ENCODE assay signal across 18 cellular contexts in the genomic region with DNA sequence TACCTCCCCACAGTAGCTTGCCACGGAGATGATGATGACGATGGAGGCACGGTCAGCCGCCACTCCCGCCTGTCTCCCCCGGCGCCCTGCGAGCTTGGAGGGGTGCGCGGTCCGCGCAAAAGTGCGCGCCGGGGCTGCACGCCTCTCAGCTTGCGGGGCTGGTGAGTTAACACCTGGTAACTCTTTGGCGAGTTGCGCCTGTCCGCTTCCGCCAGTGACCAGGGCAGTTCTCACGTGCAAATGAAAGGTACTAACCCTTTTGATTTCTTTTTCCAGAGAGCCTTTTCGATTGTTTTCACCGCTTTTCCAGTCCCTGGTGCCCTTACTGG. TPM values are rescaled to one million over a fixed set of nuclear protein-coding genes. Genes with fewer than 3 reads are reported as not detected.
A peak's percentile ranks its signal among the peaks of the same experiment; 100 is the strongest.
DNase-seq lines count a peak whose midpoint lies in the region; TF ChIP-seq lines count a peak whose summit lies in the region.
"Had no signal": no experiment of that assay in that cellular context is flagged by ENCODE, and none has a peak within 500 bp of the region (broad histone marks: within the 10 kb centered on the region; RNA-seq: fewer than 3 reads in every experiment).

No MANE protein-coding gene starts in this region.

- TF ChIP-seq POLR2A in ovary (IDR thresholded peaks at IDR 0.05) = no peak

- no peaks in the 10 kb centered on the region for H3K9me3 ChIP-seq in neural progenitor cell (ENCODE audit: low read depth)
- no peaks in the 10 kb centered on the region for H3K9me3 ChIP-seq in ovary
- H3K9me3 ChIP-seq: ascending aorta had no signal

- H3K4me3 Mint-ChIP-seq in glutamatergic neuron (ENCODE audit: unreplicated experiment) (peak overlapping the region; percentile 86), neural progenitor cell (peak overlapping the region; percentile 86)
- H3K4me3 Mint-ChIP-seq: activated naive CD4-positive, alpha-beta T cell treated with anti-CD3 and anti-CD28 coated beads for 36 hours; dendritic cell treated with granulocyte-macrophage colony-stimulating factor and Interleukin-4, amounts not matched to agents 40 ng/mL and 50 ng/mL, for 4 days had no signal

- H4K20me1 ChIP-seq in neural progenitor cell (ENCODE audit: low read depth) = peaks cover 6% of the 10 kb centered on the region

- no peak for TF ChIP-seq EP300 in ovary (IDR thresholded peaks at IDR 0.05)

- H3K4me3 ChIP-seq in H7 (ENCODE audit: insufficient read depth, low read depth, low read length) (peak overlapping the region; percentile 42), neural progenitor cell (peak overlapping the region; percentile 37), ovary (no peak overlapping the region)
- H3K4me3 ChIP-seq: ascending aorta had no signal

- H3K27me3 Mint-ChIP-seq in glutamatergic neuron (ENCODE audit: unreplicated experiment) = peaks cover 8% of the 10 kb centered on the region
- peaks cover 32% of the 10 kb centered on the region for H3K27me3 Mint-ChIP-seq in neural progenitor cell (ENCODE audit: insufficient read depth, low read depth)

- peaks cover 39% of the 10 kb centered on the region for H3K4me1 Mint-ChIP-seq in glutamatergic neuron (ENCODE audit: low read depth, unreplicated experiment)
- H3K4me1 Mint-ChIP-seq in neural progenitor cell = peaks cover 33% of the 10 kb centered on the region

- peaks cover 66% of the 10 kb centered on the region for H3K27me3 ChIP-seq in H7 (ENCODE audit: control insufficient read depth, insufficient read depth, low read length)
- H3K27me3 ChIP-seq in neural progenitor cell = peaks cover 90% of the 10 kb centered on the region
- H3K27me3 ChIP-seq in ovary = no peaks in the 10 kb centered on the region
- H3K27me3 ChIP-seq: ascending aorta had no signal

- peaks cover 21% of the 10 kb centered on the region for H3F3A ChIP-seq in neural progenitor cell (ENCODE audit: low read depth)

- peaks cover 21% of the 10 kb centered on the region for H3K4me1 ChIP-seq in neural progenitor cell
- peaks cover 5% of the 10 kb centered on the region for H3K4me1 ChIP-seq in ovary (ENCODE audit: insufficient read depth)
- H3K4me1 ChIP-seq: ascending aorta had no signal

- H3K36me3 ChIP-seq in H7 (replicated peaks; ENCODE audit: control insufficient read depth, insufficient read depth, low read length) (no peaks in the 10 kb centered on the region), neural progenitor cell (no peaks in the 10 kb centered on the region), ovary (no peaks in the 10 kb centered on the region)
- H3K36me3 ChIP-seq: ascending aorta had no signal

- no peak overlapping the region for H2AFZ ChIP-seq in neural progenitor cell (replicated peaks)

- WGBS in ovary, 3 donors = 45 to 50% (median 48%) methylated on average over 24 of the region's 24 CpGs

- H3K9me3 Mint-ChIP-seq in glutamatergic neuron (ENCODE audit: unreplicated experiment) = peaks cover 15% of the 10 kb centered on the region
- H3K9me3 Mint-ChIP-seq in neural progenitor cell = no peaks in the 10 kb centered on the region
- H3K9me3 Mint-ChIP-seq: dendritic cell treated with granulocyte-macrophage colony-stimulating factor and Interleukin-4, amounts not matched to agents 40 ng/mL and 50 ng/mL, for 4 days had no signal

- intact Hi-C loops in ovary (cut with DNase I) = no loop called here

- no peak for TF ChIP-seq CTCF in glutamatergic neuron (IDR thresholded peaks at IDR 0.05; ENCODE audit: partially characterized antibody, unreplicated experiment)
- no peak for TF ChIP-seq CTCF in neural progenitor cell (IDR thresholded peaks at IDR 0.05)
- TF ChIP-seq CTCF in ovary (IDR thresholded peaks at IDR 0.05) = no peak

- no peak for DNase-seq in H7
- peak; percentile 33 for DNase-seq in astrocyte of the hippocampus (ENCODE audit: low read depth, low spot score)
- peak; percentile 36 for DNase-seq in glutamatergic neuron
- DNase-seq in neural progenitor cell (ENCODE audit: low spot score) = peak; percentile 21
- DNase-seq in NCI-H2171 (lab: John Stamatoyannopoulos, UW) = no peak
- no peak for DNase-seq in ovary
- DNase-seq in activated CD4-positive, alpha-beta T cell treated with anti-CD3 and anti-CD28 coated beads, Interleukin-2, amount 50 U/mL, for 1 hour = no peak
- DNase-seq in LoVo (ENCODE audit: low spot score) = no peak
- DNase-seq: activated naive CD4-positive, alpha-beta T cell treated with anti-CD3 and anti-CD28 coated beads for 36 hours; EL; erythroblast; NCI-H2029 treated with DMSO at 0.1 percent for 48 hours; NCI-H510A had no signal

- H3K36me3 Mint-ChIP-seq in glutamatergic neuron (ENCODE audit: unreplicated experiment) = peaks cover 8% of the 10 kb centered on the region
- no peaks in the 10 kb centered on the region for H3K36me3 Mint-ChIP-seq in neural progenitor cell

- no peak overlapping the region for H3K27ac ChIP-seq in neural progenitor cell
- H3K27ac ChIP-seq in ovary = no peak overlapping the region
- H3K27ac ChIP-seq: ascending aorta, HL-60, KMS-11, RWPE1 had no signal

- H3K4me2 ChIP-seq in neural progenitor cell = peak overlapping the region; percentile 72
- H3K4me2 ChIP-seq: KMS-11 had no signal

- H3K27ac Mint-ChIP-seq in glutamatergic neuron (ENCODE audit: unreplicated experiment) (no peak overlapping the region), neural progenitor cell (no peak overlapping the region)
- H3K27ac Mint-ChIP-seq: activated naive CD4-positive, alpha-beta T cell treated with anti-CD3 and anti-CD28 coated beads for 36 hours; dendritic cell treated with granulocyte-macrophage colony-stimulating factor and Interleukin-4, amounts not matched to agents 40 ng/mL and 50 ng/mL, for 4 days had no signal

- no peak overlapping the region for H3K9ac ChIP-seq in neural progenitor cell
- H3K9ac ChIP-seq: KMS-11 had no signal

- H3K79me2 ChIP-seq in neural progenitor cell (ENCODE audit: low read depth) = no peaks in the 10 kb centered on the region

RNA-seq across cellular contexts. Expression of gene GRIK2, which starts 6.1 kb away (rescaled TPM):
- 0.76 and 1.2 TPM in 2 replicates for total RNA-seq in H7 (2014; rRNA removed; shearing (Covaris generic))
- 95.5 TPM for total RNA-seq in glutamatergic neuron (ENCODE audit: unreplicated experiment)
- 0.88 and 1.5 TPM in 2 replicates for total RNA-seq in neural progenitor cell (ENCODE audit: low replicate concordance)
- 1 to 10 TPM in 2 of 7 donors, under 1 TPM in 4, not detected in 1; 0.12 to 2.5 (median 0.70) TPM for total RNA-seq in ovary
- 1 to 10 TPM in 1 of 2 donors, under 1 TPM in 1; 0.97 to 4.1 TPM for polyA plus RNA-seq in ovary
- total RNA-seq: activated naive CD4-positive, alpha-beta T cell treated with anti-CD3 and anti-CD28 coated beads for 36 hours; ascending aorta had no signal

Comparison
In these comparisons a context has a peak if more than half of its experiments do, and no peak if none do; other contexts are left out.
1. DNase-seq: peak in astrocyte of the hippocampus (single experiment), glutamatergic neuron (single experiment) and neural progenitor cell (single experiment); none in H7 (single experiment), NCI-H2171 (single experiment), ovary (0 of 5), activated CD4-positive, alpha-beta T cell treated with anti-CD3 and anti-CD28 coated beads, Interleukin-2, amount 50 U/mL, for 1 hour (single experiment) and LoVo (single experiment).
2. RNA of gene GRIK2, which starts 6.1 kb away (total RNA-seq): 95.5 TPM in glutamatergic neuron (single experiment); 0.88 to 1.5 TPM in neural progenitor cell, 0.76 to 1.2 TPM in H7 and 0.12 to 2.5 TPM in ovary; every median in the first group is over 10 times any median in the second.